In genomic region chr1:86872086-86872485, GRCh38 we compare ENCODE assay signal across 29 cellular contexts. TPM values are rescaled to one million over a fixed set of nuclear protein-coding genes. Genes with fewer than 3 reads are reported as not detected.
DNase-seq lines count a peak whose midpoint lies in the region; ATAC-seq and TF ChIP-seq lines count a peak whose summit lies in the region.
"Had no signal": no experiment of that assay in that cellular context is flagged by ENCODE, and none has a peak within 500 bp of the region (broad histone marks: within the 10 kb centered on the region; RNA-seq: fewer than 3 reads in every experiment).

No MANE protein-coding gene starts in this region.

- H3K27me3 Mint-ChIP-seq in HFFc6 (ENCODE audit: insufficient read depth): peaks cover 2% of the 10 kb centered on the region; the same call in 1 of the 2 replicates
- H3K27me3 Mint-ChIP-seq: CD4-positive, CD25-positive, alpha-beta regulatory T cell had no signal

- peak; percentile 11 for DNase-seq in COR-L47 (lab: John Stamatoyannopoulos, UW)
- DNase-seq in HFFc6: peak; percentile 82
- DNase-seq in adipocyte (ENCODE audit: low read depth): peak; percentile 8
- DNase-seq in fibroblast of the aortic adventitia (ENCODE audit: low read depth): peak; percentile 7
- DNase-seq in DMS79 (lab: John Stamatoyannopoulos, UW): no peak
- DNase-seq: activated CD4-positive, alpha-beta T cell treated with anti-CD3 and anti-CD28 coated beads for 48 hours; activated naive CD4-positive, alpha-beta T cell; activated T-cell treated with anti-CD3 and anti-CD28 coated beads, Interleukin-2, amount 50 U/mL, for 48 hours; CD4-positive, CD25-positive, alpha-beta regulatory T cell; colonic mucosa; DMS153; effector memory CD4-positive, alpha-beta T cell; glutamatergic neuron; kidney; lower lobe of right lung; mucosa of descending colon; NCI-H1048; NCI-H2029 treated with DMSO at 0.1 percent for 48 hours; NCI-H524 treated with DMSO at 0.1 percent for 48 hours; pancreas; stimulated activated CD4-positive, alpha-beta T cell treated with anti-CD3 and anti-CD28 coated beads, Interleukin-4, amount 100 ng/mL, for 24 hours; stimulated activated naive CD4-positive, alpha-beta T cell; T-helper 2 cell had no signal

- ATAC-seq in GM19351 (IDR thresholded peaks at IDR 0.05; ENCODE audit: unreplicated experiment) (no peak), GM18870 (IDR thresholded peaks at IDR 0.05; ENCODE audit: unreplicated experiment) (no peak)
- ATAC-seq: esophagus mucosa, lower lobe of right lung, mucosa of descending colon, pancreas had no signal

- no peak overlapping the region for H3K4me3 ChIP-seq in adipocyte (ENCODE audit: low read length)
- H3K4me3 ChIP-seq in fibroblast of the aortic adventitia (ENCODE audit: low read depth, low read length): no peak overlapping the region
- H3K4me3 ChIP-seq: adrenal gland, breast epithelium, colonic mucosa, lower lobe of right lung, mucosa of descending colon, pancreas, thoracic aorta had no signal

- H3K4me1 Mint-ChIP-seq in HFFc6 (ENCODE audit: low read depth): peaks cover 33% of the 10 kb centered on the region

- no peaks in the 10 kb centered on the region for H3K9me3 Mint-ChIP-seq in HFFc6
- H3K9me3 Mint-ChIP-seq: CD4-positive, CD25-positive, alpha-beta regulatory T cell had no signal

- H3K27ac Mint-ChIP-seq in HFFc6: peak overlapping the region; percentile 57
- H3K27ac Mint-ChIP-seq: CD4-positive, CD25-positive, alpha-beta regulatory T cell had no signal

- TF ChIP-seq CTCF in HFFc6 (IDR thresholded peaks at IDR 0.05): no peak
- TF ChIP-seq CTCF in fibroblast of the aortic adventitia (IDR thresholded peaks at IDR 0.05; ENCODE audit: insufficient read depth, low read length): no peak

- H3K36me3 ChIP-seq in adipocyte (ENCODE audit: control insufficient read depth, insufficient read depth, low read length, severe bottlenecking): peaks cover 32% of the 10 kb centered on the region
- H3K36me3 ChIP-seq: adrenal gland, breast epithelium, colonic mucosa, lower lobe of right lung, pancreas had no signal

- peaks cover 5% of the 10 kb centered on the region for H3K36me3 Mint-ChIP-seq in HFFc6 (ENCODE audit: low read depth)

- no peaks in the 10 kb centered on the region for H3K9me3 ChIP-seq in adipocyte (ENCODE audit: control insufficient read depth, low read length)
- H3K9me3 ChIP-seq: adrenal gland, breast epithelium, colonic mucosa, lower lobe of right lung, mucosa of descending colon, pancreas, thoracic aorta had no signal

- no peak overlapping the region for H3K9ac ChIP-seq in adipocyte (ENCODE audit: low read length)

- no peaks in the 10 kb centered on the region for H3K27me3 ChIP-seq in adipocyte (replicated peaks; ENCODE audit: control insufficient read depth, insufficient read depth, low read length)
- H3K27me3 ChIP-seq: adrenal gland, breast epithelium, colonic mucosa, pancreas had no signal

- H3K4me1 ChIP-seq in adipocyte (ENCODE audit: control insufficient read depth, insufficient read depth, low read length): peaks cover 17% of the 10 kb centered on the region
- H3K4me1 ChIP-seq: breast epithelium, colonic mucosa, lower lobe of right lung, pancreas had no signal

- H3K4me3 Mint-ChIP-seq in HFFc6: peak overlapping the region; percentile 22; the same call in 1 of the 2 replicates
- H3K4me3 Mint-ChIP-seq: CD4-positive, CD25-positive, alpha-beta regulatory T cell had no signal

RNA-seq across cellular contexts. Expression of gene SELENOF, which starts 41.8 kb away (rescaled TPM):
- 100 to 1,000 TPM; 251 to 322 (median 278) TPM for total RNA-seq in HFFc6 (2021; fragmentation: NEBNext Ultra II Directional; extraction: Animal tissue kit (Norgen Biotek cat#: 25700))
- 206 and 321 TPM in 2 replicates for total RNA-seq in fibroblast of the aortic adventitia (ENCODE audit: low replicate concordance)

RNA-seq across cellular contexts. Expression of gene HS2ST1, which starts 42.3 kb away (rescaled TPM):
- total RNA-seq in HFFc6 (2021; fragmentation: NEBNext Ultra II Directional; extraction: Animal tissue kit (Norgen Biotek cat#: 25700)): 10 to 100 TPM; 23.8 to 26.8 (median 24.8) TPM
- 46.0 and 51.0 TPM in 2 replicates for total RNA-seq in fibroblast of the aortic adventitia (ENCODE audit: low replicate concordance)
